ENCODE assay signal across 16 cellular contexts in genomic region chr7:116549370-116549769, GRCh38. TPM values are rescaled to one million over a fixed set of nuclear protein-coding genes. Genes with fewer than 3 reads are reported as not detected.
DNase-seq lines count a peak whose midpoint lies in the region; ATAC-seq and TF ChIP-seq lines count a peak whose summit lies in the region.
"Had no signal": no experiment of that assay in that cellular context is flagged by ENCODE, and none has a peak within 500 bp of the region (broad histone marks: within the 10 kb centered on the region; RNA-seq: fewer than 3 reads in every experiment).

No MANE protein-coding gene starts in this region.

- ATAC-seq in IMR-90 (ENCODE audit: low read depth) (no peak), WTC11 (no peak), gastroesophageal sphincter (no peak), GM21447 (IDR thresholded peaks at IDR 0.05; ENCODE audit: unreplicated experiment) (no peak)
- ATAC-seq: GM23338 had no signal

- H3K9me2 ChIP-seq in PC-9 (ENCODE audit: insufficient read depth): no peaks in the 10 kb centered on the region

- H3K4me1 ChIP-seq in ACC112 (ENCODE audit: control insufficient read depth, insufficient read depth, low read length, unreplicated experiment) (peaks cover 67% of the 10 kb centered on the region), IMR-90 (ENCODE audit: control insufficient read depth, insufficient read depth, low read length) (peaks cover 29% of the 10 kb centered on the region), gastroesophageal sphincter (peaks cover 18 to 97% (median 21%) of the 10 kb centered on the region in 3 donors), PC-9 (replicated peaks; ENCODE audit: insufficient read depth) (no peaks in the 10 kb centered on the region)
- H3K4me1 ChIP-seq: BLaER1, Caco-2 had no signal

- in situ Hi-C loops in IMR-90 (cut with MboI; ENCODE audit: low sequenced_read_pairs): no loop called here

- no peaks in the 10 kb centered on the region for H3K27me3 ChIP-seq in ACC112 (ENCODE audit: insufficient read depth, low read length)
- H3K27me3 ChIP-seq in IMR-90 (ENCODE audit: control insufficient read depth, insufficient read depth, low read length): no peaks in the 10 kb centered on the region
- no peaks in the 10 kb centered on the region for H3K27me3 ChIP-seq in gastroesophageal sphincter
- H3K27me3 ChIP-seq in PC-9 (ENCODE audit: insufficient read depth, low read depth): no peaks in the 10 kb centered on the region
- H3K27me3 ChIP-seq: BLaER1 had no signal

- dilution Hi-C loops in IMR-90 (cut with HindIII; ENCODE audit: low sequenced_read_pairs, unreplicated experiment): no loop called here

- no peak overlapping the region for H3K14ac ChIP-seq in IMR-90 (replicated peaks; ENCODE audit: low read depth, low read length)

- CTCF ChIA-PET in IMR-90 (lab: Yijun Ruan, JAX) (no interaction called here), WTC11 (lab: Charles Lee) (interaction anchor here (2.2 kb wide), 1 partner anchor 23 kb away, joined by 6 read pairs; no protein-coding TSS in a partner anchor), PC-9 (lab: Charles Lee) (interaction anchor here (0.7 kb wide), 1 partner anchor 123 kb away, joined by 6 read pairs; no protein-coding TSS in a partner anchor)

- peaks cover 49 to 92% of the 10 kb centered on the region in 2 experiments for H3K79me1 ChIP-seq in IMR-90 (ENCODE audit: low read depth in 1 of 2, low read length in 2 of 2)

- H3K18ac ChIP-seq in IMR-90 (ENCODE audit: low read depth, low read length): no peak overlapping the region

- H3K9me3 ChIP-seq in IMR-90 (ENCODE audit: control insufficient read depth, insufficient read depth, low read length) (no peaks in the 10 kb centered on the region), gastroesophageal sphincter (no peaks in the 10 kb centered on the region), PC-9 (ENCODE audit: insufficient read depth, low read depth) (no peaks in the 10 kb centered on the region)
- H3K9me3 ChIP-seq: BLaER1, Caco-2 had no signal

- H3K4ac ChIP-seq in IMR-90 (ENCODE audit: low read depth, low read length): no peak overlapping the region

- H2AFZ ChIP-seq in ACC112 (ENCODE audit: low read length, unreplicated experiment) (no peak overlapping the region), IMR-90 (replicated peaks; ENCODE audit: low read length, poor library complexity) (no peak overlapping the region), PC-9 (no peak overlapping the region)
- H2AFZ ChIP-seq: GM23338 had no signal

- no peak overlapping the region for H4K8ac ChIP-seq in IMR-90 (ENCODE audit: low read depth in 2 of 2, low read length in 2 of 2)

- H3K27ac ChIP-seq in ACC112 (ENCODE audit: low read depth, low read length) (peak overlapping the region; percentile 24; the same call in 1 of the 2 replicates), IMR-90 (ENCODE audit: insufficient read depth, low read length) (no peak overlapping the region), gastroesophageal sphincter (peak overlapping the region in 3 of 4 donors; percentile 12 to 70 (median 57)), PC-9 (no peak overlapping the region)
- H3K27ac ChIP-seq: BLaER1 had no signal

- POLR2A ChIA-PET in IMR-90 (lab: Charles Lee; ENCODE audit: unreplicated experiment) (interaction anchor here (0.5 kb wide), 1 partner anchor 24 kb away, joined by 3 read pairs; the partner anchor contains the start of gene CAV1), WTC11 (lab: Charles Lee) (no interaction called here), PC-9 (lab: Charles Lee; ENCODE audit: unreplicated experiment) (no interaction called here)

- H3K36me3 ChIP-seq in ACC112 (ENCODE audit: insufficient read depth, low read length): peaks cover 86% of the 10 kb centered on the region
- H3K36me3 ChIP-seq in IMR-90 (ENCODE audit: control insufficient read depth, insufficient read depth, low read length): peaks cover 45% of the 10 kb centered on the region
- peaks cover 0 to 40% of the 10 kb centered on the region in 2 donors for H3K36me3 ChIP-seq in gastroesophageal sphincter
- H3K36me3 ChIP-seq in PC-9 (ENCODE audit: low read depth): peaks cover 24% of the 10 kb centered on the region
- H3K36me3 ChIP-seq: BLaER1 had no signal

- TF ChIP-seq RAD21 in IMR-90 (IDR thresholded peaks at IDR 0.05; ENCODE audit: low read length): no peak

- no TSS peak for BruUV-seq in IMR-90 (replicated peaks; lab: Mats Ljungman, UMichigan)
- no TSS peak for BruUV-seq in PC-9 (replicated peaks; lab: Mats Ljungman, UMichigan)

- peak overlapping the region; percentile 21 for H2BK5ac ChIP-seq in IMR-90 (ENCODE audit: low read depth, low read length, poor library complexity, severe bottlenecking)

- no peak overlapping the region for H2BK15ac ChIP-seq in IMR-90 (ENCODE audit: low read depth, low read length)

- H3K4me3 ChIP-seq in ACC112 (ENCODE audit: low read depth, low read length) (no peak overlapping the region), IMR-90 (ENCODE audit: insufficient read depth, low read depth, low read length) (no peak overlapping the region), gastroesophageal sphincter (no peak overlapping the region), PC-9 (no peak overlapping the region)
- H3K4me3 ChIP-seq: BLaER1, GM23338 had no signal

- H3K36me3 Mint-ChIP-seq in WTC11: no peaks in the 10 kb centered on the region
- H3K36me3 Mint-ChIP-seq: CD8-positive, alpha-beta memory T cell; IgD-negative memory B cell had no signal

- H3K9ac ChIP-seq in IMR-90 (ENCODE audit: low read depth, low read length): no peak overlapping the region
- H3K9ac ChIP-seq: BLaER1 had no signal

- peaks cover 4% of the 10 kb centered on the region; the same call in 1 of the 2 replicates for H3F3A ChIP-seq in PC-9 (ENCODE audit: insufficient read depth, low read depth)

- no peak for TF ChIP-seq EP300 in gastroesophageal sphincter (IDR thresholded peaks at IDR 0.05)

- H3K23ac ChIP-seq in IMR-90 (ENCODE audit: low read depth, low read length): no peak overlapping the region

- peaks cover 95% of the 10 kb centered on the region for H3K79me2 ChIP-seq in ACC112 (ENCODE audit: control insufficient read depth, insufficient read depth, low read length, unreplicated experiment)
- H3K79me2 ChIP-seq in PC-9 (ENCODE audit: low read depth): no peaks in the 10 kb centered on the region

- H3K4me2 ChIP-seq in IMR-90 (ENCODE audit: low read depth, low read length): no peak overlapping the region
- no peak overlapping the region for H3K4me2 ChIP-seq in PC-9
- H3K4me2 ChIP-seq: BLaER1, GM23338 had no signal

- H4K5ac ChIP-seq in IMR-90 (ENCODE audit: low read depth, low read length): no peak overlapping the region

- no peak overlapping the region for H2BK20ac ChIP-seq in IMR-90 (ENCODE audit: low read depth, low read length)

- no peak for TF ChIP-seq CTCF in IMR-90 (conservative IDR thresholded peaks at IDR 0.05; ENCODE audit: low read depth, low read length)
- no peak for TF ChIP-seq CTCF in WTC11 (IDR thresholded peaks at IDR 0.05)
- TF ChIP-seq CTCF in gastroesophageal sphincter (IDR thresholded peaks at IDR 0.05): no peak
- no peak for TF ChIP-seq CTCF in PC-9 (conservative IDR thresholded peaks at IDR 0.05)

- H2AK9ac ChIP-seq in IMR-90 (replicated peaks; ENCODE audit: low read depth, low read length, poor library complexity): no peak overlapping the region

- H2AK5ac ChIP-seq in IMR-90 (ENCODE audit: low read depth, low read length): no peak overlapping the region

- no peak overlapping the region for H3K27ac Mint-ChIP-seq in WTC11
- H3K27ac Mint-ChIP-seq: CD8-positive, alpha-beta memory T cell; GM23338; IgD-negative memory B cell had no signal

- no peaks in the 10 kb centered on the region for H3K4me1 Mint-ChIP-seq in WTC11
- H3K4me1 Mint-ChIP-seq: CD8-positive, alpha-beta memory T cell; GM23338 had no signal

- H3K4me3 Mint-ChIP-seq in WTC11: no peak overlapping the region
- H3K4me3 Mint-ChIP-seq: CD8-positive, alpha-beta memory T cell; GM23338; IgD-negative memory B cell had no signal

- H3K27me3 Mint-ChIP-seq in WTC11 (ENCODE audit: low read depth): no peaks in the 10 kb centered on the region; the same call in 1 of the 2 replicates

- DNase-seq in IMR-90 (no peak), WTC11 (ENCODE audit: low spot score) (no peak), HK-2 (ENCODE audit: unreplicated experiment) (no peak), PC-9 (no peak)
- DNase-seq: AML-193; Caco-2; CD8-positive, alpha-beta memory T cell; DND-41; GDM1; H7 had no signal

- H2BK120ac ChIP-seq in IMR-90 (ENCODE audit: low read depth, low read length): no peak overlapping the region

- H4K91ac ChIP-seq in IMR-90 (ENCODE audit: insufficient read depth, low read depth, low read length): no peak overlapping the region

- H4K20me1 ChIP-seq in IMR-90 (ENCODE audit: insufficient read depth, low read length) (peaks cover 22% of the 10 kb centered on the region; the same call in 1 of the 2 replicates), PC-9 (ENCODE audit: insufficient read depth) (no peaks in the 10 kb centered on the region)
- H4K20me1 ChIP-seq: BLaER1 had no signal

- no peak for TF ChIP-seq POLR2A in IMR-90 (IDR thresholded peaks at IDR 0.05; ENCODE audit: low read depth, low read length)
- TF ChIP-seq POLR2A in gastroesophageal sphincter (IDR thresholded peaks at IDR 0.05): no peak

- no peaks in the 10 kb centered on the region for H3K9me3 Mint-ChIP-seq in WTC11
- H3K9me3 Mint-ChIP-seq: CD8-positive, alpha-beta memory T cell; GM23338; IgD-negative memory B cell had no signal

- H3K56ac ChIP-seq in IMR-90 (ENCODE audit: extremely low read depth, insufficient read depth, low read length): no peak overlapping the region

- intact Hi-C loops in IMR-90 (cut with micrococcal nuclease) (no loop called here), PC-9 (cut with micrococcal nuclease; ENCODE audit: unreplicated experiment) (no loop called here)

- peaks cover 33% of the 10 kb centered on the region for H3K9me1 ChIP-seq in IMR-90 (ENCODE audit: insufficient read depth, low read length)

TF ChIP-seq in IMR-90, 13 proteins besides CTCF, POLR2A, EP300 and RAD21 (continues in another document):
- TF ChIP-seq CEBPB (IDR thresholded peaks at IDR 0.05; ENCODE audit: low read depth, low read length) (no peak), FOS (IDR thresholded peaks at IDR 0.05; ENCODE audit: low read depth, low read length) (no peak)

TF ChIP-seq in WTC11, 78 proteins besides CTCF, POLR2A, EP300 and RAD21 (continues in another document):
- TF ChIP-seq HMGA2 (CRISPR knock-in tag; IDR thresholded peaks at IDR 0.05) (peak; percentile 98), FOXJ3 (CRISPR knock-in tag; IDR thresholded peaks at IDR 0.05; ENCODE audit: borderline replicate concordance) (no peak)

RNA-seq across cellular contexts. Expression of gene CAV1, which starts 24.5 kb away (rescaled TPM):
- total RNA-seq in IMR-90 (2012; rRNA removed) (1,496 and 1,592 TPM in 2 replicates), WTC11 (2021) (10.9 to 19.7 TPM (median 11.5 TPM) in 3 replicates), gastroesophageal sphincter (100 to 1,000 TPM; 546 to 772 (median 602) TPM), PC-9 (2021) (850 and 1,077 TPM in 2 replicates)
- 1,549 and 1,808 TPM in 2 replicates for polyA plus RNA-seq in IMR-90 (2012; rRNA removed)
- 1,102 and 4,328 TPM in 2 replicates for polyA plus RNA-seq in IMR-90 (2012; cell fraction: cytosol; rRNA removed)
- 319 and 633 TPM in 2 replicates for polyA plus RNA-seq in IMR-90 (2012; cell fraction: nucleus; rRNA removed; ENCODE audit: low replicate concordance)
- polyA plus RNA-seq: CD8-positive, alpha-beta memory T cell had no signal

RNA-seq across cellular contexts. Expression of gene CAV2, which starts 49.8 kb away (rescaled TPM):
- total RNA-seq in IMR-90 (2012; rRNA removed): 199 and 217 TPM in 2 replicates
- 217 and 265 TPM in 2 replicates for polyA plus RNA-seq in IMR-90 (2012; rRNA removed)
- polyA plus RNA-seq in IMR-90 (2012; cell fraction: cytosol; rRNA removed): 110 and 169 TPM in 2 replicates
- 42.8 and 115 TPM in 2 replicates for polyA plus RNA-seq in IMR-90 (2012; cell fraction: nucleus; rRNA removed; ENCODE audit: low replicate concordance)
- 1.9 to 4.3 TPM (median 2.4 TPM) in 3 replicates for total RNA-seq in WTC11 (2021)
- 100 to 1,000 TPM; 142 to 188 (median 170) TPM for total RNA-seq in gastroesophageal sphincter
- 260 and 296 TPM in 2 replicates for total RNA-seq in PC-9 (2021)
- total RNA-seq: CD8-positive, alpha-beta memory T cell had no signal
- polyA plus RNA-seq: CD8-positive, alpha-beta memory T cell; IgD-negative memory B cell had no signal

Comparison
In these comparisons a context has a peak if more than half of its experiments do, and no peak if none do; other contexts are left out.
1. H3K27ac ChIP-seq: peak in ACC112 (single experiment) and gastroesophageal sphincter (3 of 4); none in IMR-90 (single experiment) and PC-9 (single experiment).
2. RNA of gene CAV1, which starts 24.5 kb away (total RNA-seq): 1,496 to 1,592 TPM in IMR-90, 850 to 1,077 TPM in PC-9 and 546 to 772 TPM in gastroesophageal sphincter; 10.9 to 19.7 TPM in WTC11; every median in the first group is over 10 times any median in the second.
3. RNA of gene CAV2, which starts 49.8 kb away (total RNA-seq): 260 to 296 TPM in PC-9, 199 to 217 TPM in IMR-90 and 142 to 188 TPM in gastroesophageal sphincter; 1.9 to 4.3 TPM in WTC11; every median in the first group is over 10 times any median in the second.